1 cellular context compared by ENCODE assay signal in the genomic region with DNA sequence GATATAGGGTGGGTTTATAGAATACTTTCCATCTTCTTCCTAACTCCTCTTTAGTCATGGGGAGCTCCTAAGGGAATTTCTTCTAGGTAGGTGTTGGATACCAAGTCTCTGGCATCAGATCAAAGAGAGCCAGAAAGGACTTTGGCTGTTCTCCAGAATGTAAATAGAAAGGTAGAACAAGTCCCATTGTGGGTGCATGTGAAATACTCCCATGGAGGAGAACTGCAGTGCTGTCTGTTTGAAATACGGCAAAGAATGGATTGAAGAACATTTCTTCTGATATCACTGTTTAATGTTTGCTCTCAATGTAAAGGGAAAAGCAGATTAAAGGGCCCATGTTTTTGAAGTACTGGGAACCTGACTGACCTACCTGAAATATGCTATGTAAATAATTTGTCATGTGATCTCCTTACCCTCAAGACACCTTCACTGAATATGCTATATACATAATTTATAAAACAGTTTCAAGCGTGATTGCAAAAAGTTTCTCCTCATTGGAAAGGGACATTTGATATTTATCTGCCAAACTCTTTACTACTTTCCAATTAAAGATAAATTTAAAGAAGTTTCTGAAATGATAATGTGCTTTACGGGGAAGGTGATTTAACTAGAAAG.
TF ChIP-seq lines count a peak whose summit lies in the region.

No MANE protein-coding gene starts in this region.

TF ChIP-seq in HepG2, 621 proteins besides CTCF, POLR2A, EP300 and RAD21 (continued from another document and continues in another):
- TF ChIP-seq ZBTB25 (CRISPR knock-in tag; IDR thresholded peaks at IDR 0.05) (no peak; the same call in 1 of the 2 replicates), SNAPC2 (CRISPR knock-in tag; IDR thresholded peaks at IDR 0.05) (0 out of 2 replicates have a peak, but pooled peaks have one; percentile 43), ZNF775 (CRISPR knock-in tag; IDR thresholded peaks at IDR 0.05; ENCODE audit: borderline replicate concordance) (no peak), FOXA1 (IDR thresholded peaks at IDR 0.05) (no peak), FOXA1 (CRISPR knock-in tag; IDR thresholded peaks at IDR 0.05) (peak; percentile 85), ZFX (CRISPR knock-in tag; IDR thresholded peaks at IDR 0.05; ENCODE audit: low read depth) (no peak), POGK (CRISPR knock-in tag; conservative IDR thresholded peaks at IDR 0.05) (no peak), SMARCC2 (IDR thresholded peaks at IDR 0.05) (no peak), HMGA1 (CRISPR knock-in tag; conservative IDR thresholded peaks at IDR 0.05) (no peak), KLF15 (CRISPR knock-in tag; IDR thresholded peaks at IDR 0.05; ENCODE audit: borderline replicate concordance) (no peak), ZNF256 (CRISPR knock-in tag; conservative IDR thresholded peaks at IDR 0.05) (no peak), ZNF253 (CRISPR knock-in tag; IDR thresholded peaks at IDR 0.05; ENCODE audit: borderline replicate concordance) (no peak), ARID4A (CRISPR knock-in tag; IDR thresholded peaks at IDR 0.05; ENCODE audit: borderline replicate concordance) (no peak), ISL2 (CRISPR knock-in tag; IDR thresholded peaks at IDR 0.05) (peak; percentile 97), ZNF569 (CRISPR knock-in tag; IDR thresholded peaks at IDR 0.05; ENCODE audit: borderline replicate concordance) (no peak), FLYWCH1 (CRISPR knock-in tag; IDR thresholded peaks at IDR 0.05) (no peak), ESRRA (CRISPR knock-in tag; IDR thresholded peaks at IDR 0.05; ENCODE audit: low read depth) (no peak), NR3C1 (CRISPR knock-in tag; IDR thresholded peaks at IDR 0.05) (no peak), AGO1 (IDR thresholded peaks at IDR 0.05; ENCODE audit: low read depth, low read length, poor library complexity, severe bottlenecking) (no peak), ZNF883 (CRISPR knock-in tag; IDR thresholded peaks at IDR 0.05; ENCODE audit: not compliant biosample characterization) (no peak), TIGD3 (CRISPR knock-in tag; IDR thresholded peaks at IDR 0.05; ENCODE audit: borderline replicate concordance) (no peak), TRIM24 (CRISPR knock-in tag; IDR thresholded peaks at IDR 0.05) (no peak), RNF219 (CRISPR knock-in tag; IDR thresholded peaks at IDR 0.05) (no peak), TP53 (CRISPR knock-in tag; conservative IDR thresholded peaks at IDR 0.05) (no peak), PLRG1 (conservative IDR thresholded peaks at IDR 0.05) (no peak), ELF4 (CRISPR knock-in tag; IDR thresholded peaks at IDR 0.05; ENCODE audit: borderline replicate concordance) (no peak), JARID2 (CRISPR knock-in tag; IDR thresholded peaks at IDR 0.05; ENCODE audit: insufficient replicate concordance) (no peak), SCMH1 (CRISPR knock-in tag; IDR thresholded peaks at IDR 0.05; ENCODE audit: borderline replicate concordance) (no peak), PHF21A (CRISPR knock-in tag; IDR thresholded peaks at IDR 0.05) (no peak), PCBP2 (optimal IDR thresholded peaks at IDR 0.05; ENCODE audit: low read depth, low read length, poor library complexity, severe bottlenecking) (no peak), ZNF652 (CRISPR knock-in tag; IDR thresholded peaks at IDR 0.05; ENCODE audit: borderline replicate concordance, low read depth) (no peak), NFIB (CRISPR knock-in tag; IDR thresholded peaks at IDR 0.05; ENCODE audit: borderline replicate concordance) (no peak), NFKBIZ (CRISPR knock-in tag; IDR thresholded peaks at IDR 0.05) (peak; percentile 82; the same call in 1 of the 2 replicates), SMC3 (IDR thresholded peaks at IDR 0.05; ENCODE audit: low read length) (no peak), FOXK1 (CRISPR knock-in tag; IDR thresholded peaks at IDR 0.05; ENCODE audit: borderline replicate concordance, low read depth) (no peak; the same call in 1 of the 2 replicates), MAFG (CRISPR knock-in tag; IDR thresholded peaks at IDR 0.05) (no peak), HNRNPK (IDR thresholded peaks at IDR 0.05; ENCODE audit: low read depth, low read length, poor library complexity, severe bottlenecking) (no peak)
- TF ChIP-seq, protein P1, sequence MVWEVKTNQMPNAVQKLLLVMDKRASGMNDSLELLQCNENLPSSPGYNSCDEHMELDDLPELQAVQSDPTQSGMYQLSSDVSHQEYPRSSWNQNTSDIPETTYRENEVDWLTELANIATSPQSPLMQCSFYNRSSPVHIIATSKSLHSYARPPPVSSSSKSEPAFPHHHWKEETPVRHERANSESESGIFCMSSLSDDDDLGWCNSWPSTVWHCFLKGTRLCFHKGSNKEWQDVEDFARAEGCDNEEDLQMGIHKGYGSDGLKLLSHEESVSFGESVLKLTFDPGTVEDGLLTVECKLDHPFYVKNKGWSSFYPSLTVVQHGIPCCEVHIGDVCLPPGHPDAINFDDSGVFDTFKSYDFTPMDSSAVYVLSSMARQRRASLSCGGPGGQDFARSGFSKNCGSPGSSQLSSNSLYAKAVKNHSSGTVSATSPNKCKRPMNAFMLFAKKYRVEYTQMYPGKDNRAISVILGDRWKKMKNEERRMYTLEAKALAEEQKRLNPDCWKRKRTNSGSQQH (CRISPR knock-in tag; IDR thresholded peaks at IDR 0.05; ENCODE audit: low read depth) = no peak
- TF ChIP-seq, protein P2, sequence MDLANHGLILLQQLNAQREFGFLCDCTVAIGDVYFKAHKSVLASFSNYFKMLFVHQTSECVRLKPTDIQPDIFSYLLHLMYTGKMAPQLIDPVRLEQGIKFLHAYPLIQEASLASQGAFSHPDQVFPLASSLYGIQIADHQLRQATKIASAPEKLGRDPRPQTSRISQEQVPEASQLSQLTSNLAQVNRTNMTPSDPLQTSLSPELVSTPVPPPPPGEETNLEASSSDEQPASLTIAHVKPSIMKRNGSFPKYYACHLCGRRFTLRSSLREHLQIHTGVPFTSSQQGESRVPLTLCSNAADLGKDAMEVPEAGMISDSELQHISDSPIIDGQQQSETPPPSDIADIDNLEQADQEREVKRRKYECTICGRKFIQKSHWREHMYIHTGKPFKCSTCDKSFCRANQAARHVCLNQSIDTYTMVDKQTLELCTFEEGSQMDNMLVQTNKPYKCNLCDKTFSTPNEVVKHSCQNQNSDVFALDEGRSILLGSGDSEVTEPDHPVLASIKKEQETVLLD (CRISPR knock-in tag; IDR thresholded peaks at IDR 0.05; ENCODE audit: low read depth) = no peak
- TF ChIP-seq, protein P3, sequence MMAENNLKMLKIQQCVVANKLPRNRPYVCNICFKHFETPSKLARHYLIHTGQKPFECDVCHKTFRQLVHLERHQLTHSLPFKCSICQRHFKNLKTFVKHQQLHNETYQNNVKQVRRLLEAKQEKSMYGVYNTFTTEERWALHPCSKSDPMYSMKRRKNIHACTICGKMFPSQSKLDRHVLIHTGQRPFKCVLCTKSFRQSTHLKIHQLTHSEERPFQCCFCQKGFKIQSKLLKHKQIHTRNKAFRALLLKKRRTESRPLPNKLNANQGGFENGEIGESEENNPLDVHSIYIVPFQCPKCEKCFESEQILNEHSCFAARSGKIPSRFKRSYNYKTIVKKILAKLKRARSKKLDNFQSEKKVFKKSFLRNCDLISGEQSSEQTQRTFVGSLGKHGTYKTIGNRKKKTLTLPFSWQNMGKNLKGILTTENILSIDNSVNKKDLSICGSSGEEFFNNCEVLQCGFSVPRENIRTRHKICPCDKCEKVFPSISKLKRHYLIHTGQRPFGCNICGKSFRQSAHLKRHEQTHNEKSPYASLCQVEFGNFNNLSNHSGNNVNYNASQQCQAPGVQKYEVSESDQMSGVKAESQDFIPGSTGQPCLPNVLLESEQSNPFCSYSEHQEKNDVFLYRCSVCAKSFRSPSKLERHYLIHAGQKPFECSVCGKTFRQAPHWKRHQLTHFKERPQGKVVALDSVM (CRISPR knock-in tag; IDR thresholded peaks at IDR 0.05) = no peak
- TF ChIP-seq, protein P4, sequence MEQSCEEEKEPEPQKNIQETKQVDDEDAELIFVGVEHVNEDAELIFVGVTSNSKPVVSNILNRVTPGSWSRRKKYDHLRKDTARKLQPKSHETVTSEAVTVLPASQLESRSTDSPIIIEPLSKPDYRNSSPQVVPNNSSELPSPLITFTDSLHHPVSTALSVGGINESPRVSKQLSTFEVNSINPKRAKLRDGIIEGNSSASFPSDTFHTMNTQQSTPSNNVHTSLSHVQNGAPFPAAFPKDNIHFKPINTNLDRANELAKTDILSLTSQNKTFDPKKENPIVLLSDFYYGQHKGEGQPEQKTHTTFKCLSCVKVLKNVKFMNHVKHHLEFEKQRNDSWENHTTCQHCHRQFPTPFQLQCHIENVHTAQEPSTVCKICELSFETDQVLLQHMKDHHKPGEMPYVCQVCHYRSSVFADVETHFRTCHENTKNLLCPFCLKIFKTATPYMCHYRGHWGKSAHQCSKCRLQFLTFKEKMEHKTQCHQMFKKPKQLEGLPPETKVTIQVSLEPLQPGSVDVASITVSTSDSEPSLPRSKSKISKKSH (CRISPR knock-in tag; IDR thresholded peaks at IDR 0.05; ENCODE audit: borderline replicate concordance) = no peak
- TF ChIP-seq, protein P5, sequence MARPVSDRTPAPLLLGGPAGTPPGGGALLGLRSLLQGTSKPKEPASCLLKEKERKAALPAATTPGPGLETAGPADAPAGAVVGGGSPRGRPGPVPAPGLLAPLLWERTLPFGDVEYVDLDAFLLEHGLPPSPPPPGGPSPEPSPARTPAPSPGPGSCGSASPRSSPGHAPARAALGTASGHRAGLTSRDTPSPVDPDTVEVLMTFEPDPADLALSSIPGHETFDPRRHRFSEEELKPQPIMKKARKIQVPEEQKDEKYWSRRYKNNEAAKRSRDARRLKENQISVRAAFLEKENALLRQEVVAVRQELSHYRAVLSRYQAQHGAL (CRISPR knock-in tag; IDR thresholded peaks at IDR 0.05; ENCODE audit: not compliant biosample characterization) = no peak
